8 cellular contexts compared by ENCODE assay signal in the genomic region with DNA sequence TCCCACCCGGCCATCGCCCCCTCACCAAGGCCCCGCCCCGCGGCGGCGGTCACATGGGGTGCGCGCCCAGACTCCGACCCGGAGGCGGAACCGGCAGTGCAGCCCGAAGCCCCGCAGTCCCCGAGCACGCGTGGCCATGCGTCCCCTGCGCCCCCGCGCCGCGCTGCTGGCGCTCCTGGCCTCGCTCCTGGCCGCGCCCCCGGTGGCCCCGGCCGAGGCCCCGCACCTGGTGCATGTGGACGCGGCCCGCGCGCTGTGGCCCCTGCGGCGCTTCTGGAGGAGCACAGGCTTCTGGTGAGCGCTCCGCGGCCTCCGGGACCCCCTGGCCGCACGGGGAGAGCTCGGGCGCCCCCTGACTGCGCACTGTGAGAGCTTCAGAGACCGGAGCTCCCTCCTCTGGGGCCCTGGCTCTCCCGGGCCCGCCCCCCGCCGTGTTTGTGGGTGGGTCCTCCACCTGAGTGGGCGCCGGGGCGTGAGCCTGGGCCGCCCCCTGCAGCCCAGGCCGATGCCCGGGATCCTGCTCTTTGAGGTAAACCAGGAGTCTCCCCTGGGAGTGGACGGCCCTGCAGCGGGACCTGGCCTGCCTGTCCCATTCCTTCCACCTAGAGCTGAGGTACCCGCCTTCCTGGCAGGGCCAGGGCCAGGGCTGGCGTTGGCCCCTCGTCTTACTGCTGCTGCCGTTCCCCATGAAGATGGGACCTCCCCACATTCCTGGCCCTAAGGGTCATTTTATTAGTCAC. TPM values are rescaled to one million over a fixed set of nuclear protein-coding genes. Genes with fewer than 3 reads are reported as not detected.
A peak's percentile ranks its signal among the peaks of the same experiment; 100 is the strongest.
DNase-seq lines count a peak whose midpoint lies in the region; ATAC-seq and TF ChIP-seq lines count a peak whose summit lies in the region.

A gene (plus strand): TSS at position 96 of the 740 bp plus-strand sequence. CDS start 41 bp downstream, at position 137.

- peaks cover 3% of the 10 kb centered on the region for H3K4me1 ChIP-seq in ectodermal cell (ENCODE audit: control insufficient read depth, insufficient read depth, low read length)

- H3K36me3 Mint-ChIP-seq in activated CD8-positive, alpha-beta T cell treated with anti-CD3 and anti-CD28 coated beads for 36 hours (ENCODE audit: low read depth): no peaks in the 10 kb centered on the region

- ATAC-seq in GM18499 (IDR thresholded peaks at IDR 0.05; ENCODE audit: insufficient read depth, unreplicated experiment) (peak; percentile 34), HG02973 (IDR thresholded peaks at IDR 0.05; ENCODE audit: unreplicated experiment) (peak; percentile 60)
- peak; percentile 92 for ATAC-seq in activated CD8-positive, alpha-beta T cell treated with anti-CD3 and anti-CD28 coated beads for 36 hours

- CTCF ChIA-PET in activated CD8-positive, alpha-beta T cell treated with anti-CD3 and anti-CD28 coated beads for 36 hours (lab: Charles Lee): interaction anchor here (0.8 to 4.3 kb wide), 20 partner anchors 10 to 369 kb away, joined by 3 to 44 read pairs (median 5); a partner anchor contains a TSS

- H3K36me3 ChIP-seq in ectodermal cell (ENCODE audit: control insufficient read depth, insufficient read depth, low read length): no peaks in the 10 kb centered on the region

- H3K4me3 ChIP-seq in ectodermal cell (ENCODE audit: insufficient read depth, low read depth, low read length): peak within 1 kb of the TSS; percentile 45

- peak within 1 kb of the TSS; percentile 79 for H3K4me3 Mint-ChIP-seq in activated CD8-positive, alpha-beta T cell treated with anti-CD3 and anti-CD28 coated beads for 36 hours

- WGBS in ectodermal cell, 2 experiments: 5 to 6% methylated on average over 65 of the region's 65 CpGs

- H3K4me1 Mint-ChIP-seq in activated CD8-positive, alpha-beta T cell treated with anti-CD3 and anti-CD28 coated beads for 36 hours (ENCODE audit: low read depth): peaks cover 22% of the 10 kb centered on the region

- no peaks in the 10 kb centered on the region for H3K9me3 Mint-ChIP-seq in activated CD8-positive, alpha-beta T cell treated with anti-CD3 and anti-CD28 coated beads for 36 hours

- no peaks in the 10 kb centered on the region for H3K27me3 Mint-ChIP-seq in activated CD8-positive, alpha-beta T cell treated with anti-CD3 and anti-CD28 coated beads for 36 hours

- DNase-seq in NCI-H526 treated with DMSO at 0.1 percent for 48 hours (lab: John Stamatoyannopoulos, UW): peak; percentile 48
- peak; percentile 90 for DNase-seq in activated CD8-positive, alpha-beta T cell treated with anti-CD3 and anti-CD28 coated beads for 36 hours
- peak; percentile 81 for DNase-seq in medulla oblongata (ENCODE audit: extremely low spot score)
- peak; percentile 78 to 85 (median 83) for DNase-seq in stimulated activated CD4-positive, alpha-beta T cell treated with anti-CD3 and anti-CD28 coated beads, TNF-alpha, amount 100 ng/mL, for 4 hours (ENCODE audit: low read depth in 3 of 3)

- peak within 1 kb of the TSS; percentile 71 for H3K27ac Mint-ChIP-seq in activated CD8-positive, alpha-beta T cell treated with anti-CD3 and anti-CD28 coated beads for 36 hours

- peaks cover 42% of the 10 kb centered on the region for H3K27me3 ChIP-seq in ectodermal cell (ENCODE audit: control insufficient read depth, insufficient read depth, low read length, poor library complexity, severe bottlenecking)

- POLR2A ChIA-PET in activated CD8-positive, alpha-beta T cell treated with anti-CD3 and anti-CD28 coated beads for 36 hours (lab: Charles Lee): interaction anchor here (0.8 to 2.1 kb wide), 5 partner anchors 13 to 261 kb away, joined by 3 to 6 read pairs (median 6); a partner anchor contains a TSS

- intact Hi-C loops in activated CD8-positive, alpha-beta T cell treated with anti-CD3 and anti-CD28 coated beads for 36 hours (cut with micrococcal nuclease): loop anchor here (5.0 kb wide), 1 partner anchor 55 kb away; a partner anchor contains a TSS

- TF ChIP-seq CTCF in 22Rv1 (IDR thresholded peaks at IDR 0.05): peak; percentile 66
- peak; percentile 83 for TF ChIP-seq CTCF in activated CD8-positive, alpha-beta T cell treated with anti-CD3 and anti-CD28 coated beads for 36 hours (IDR thresholded peaks at IDR 0.05)

- H3K9me3 ChIP-seq in ectodermal cell (ENCODE audit: control insufficient read depth, low read length): no peaks in the 10 kb centered on the region

- peak within 1 kb of the TSS; percentile 67 for H3K27ac ChIP-seq in 22Rv1
- no peak within 1 kb of the TSS for H3K27ac ChIP-seq in ectodermal cell (ENCODE audit: insufficient read depth, low read depth, low read length, poor library complexity, severe bottlenecking)

RNA-seq across cellular contexts. Expression of the gene that starts here (rescaled TPM):
- total RNA-seq in activated CD8-positive, alpha-beta T cell treated with anti-CD3 and anti-CD28 coated beads for 36 hours: 1 to 10 TPM; 4.8 to 5.4 TPM
- polyA plus RNA-seq in ectodermal cell (2013, experiment 1 of 4): 2.9 TPM
- polyA plus RNA-seq in ectodermal cell (2013, experiment 2 of 4): 4.0 TPM
- polyA plus RNA-seq in ectodermal cell (2013, experiment 3 of 4): 4.5 TPM
- polyA plus RNA-seq in ectodermal cell (2013, experiment 4 of 4): 3.4 TPM

Comparison
In these comparisons a context has a peak if more than half of its experiments do, and no peak if none do; other contexts are left out.
1. ATAC-seq: peak in every context shown above with its lines; median percentile 92 in activated CD8-positive, alpha-beta T cell treated with anti-CD3 and anti-CD28 coated beads for 36 hours; 60 in HG02973; 34 in GM18499.